8 cellular contexts compared by ENCODE assay signal in genomic region chr5:67010684-67011409, GRCh38.
DNase-seq lines count a peak whose midpoint lies in the region; TF ChIP-seq lines count a peak whose summit lies in the region.

No MANE protein-coding gene starts in this region.

- H3K27ac ChIP-seq in BLaER1 treated with 17β-estradiol and CSF1 and Interleukin-3, amounts not matched to agents 10 nM and 100 nM = no peak overlapping the region; a peak in 2 of 22 replicates
- peak overlapping the region; percentile 87 for H3K27ac ChIP-seq in osteoblast (ENCODE audit: low read depth, low read length)

- H3K27me3 ChIP-seq in BLaER1 treated with 17β-estradiol and CSF1 and Interleukin-3, amounts not matched to agents 10 nM and 100 nM = no peaks in the 10 kb centered on the region
- H3K27me3 ChIP-seq in osteoblast (ENCODE audit: insufficient read depth, low read length) = no peaks in the 10 kb centered on the region

- TF ChIP-seq CTCF in osteoblast (IDR thresholded peaks at IDR 0.05; ENCODE audit: extremely low read depth, low read depth, low read length) = no peak

- H3K4me1 ChIP-seq in BLaER1 treated with 17β-estradiol and CSF1 and Interleukin-3, amounts not matched to agents 10 nM and 100 nM = peaks cover 12 to 34% (median 28%) of the 10 kb centered on the region in 10 experiments
- peaks cover 48% of the 10 kb centered on the region for H3K4me1 ChIP-seq in osteoblast (ENCODE audit: insufficient read depth, low read length)

- no peaks in the 10 kb centered on the region for H3K36me3 ChIP-seq in BLaER1 treated with 17β-estradiol and CSF1 and Interleukin-3, amounts not matched to agents 10 nM and 100 nM
- H3K36me3 ChIP-seq in osteoblast (ENCODE audit: insufficient read depth, low read length) = no peaks in the 10 kb centered on the region

- no peaks in the 10 kb centered on the region for H3K9me3 ChIP-seq in BLaER1 treated with 17β-estradiol and CSF1 and Interleukin-3, amounts not matched to agents 10 nM and 100 nM (replicated peaks in 1 of 11)
- no peaks in the 10 kb centered on the region for H3K9me3 ChIP-seq in osteoblast (ENCODE audit: low read depth, low read length)

- peak overlapping the region; percentile 5 to 70 (median 43); a peak in 20 of 22 replicates for H3K4me2 ChIP-seq in BLaER1 treated with 17β-estradiol and CSF1 and Interleukin-3, amounts not matched to agents 10 nM and 100 nM
- H3K4me2 ChIP-seq in osteoblast (ENCODE audit: insufficient read depth, low read length) = peak overlapping the region; percentile 77

- no peaks in the 10 kb centered on the region for H4K20me1 ChIP-seq in BLaER1 treated with 17β-estradiol and CSF1 and Interleukin-3, amounts not matched to agents 10 nM and 100 nM
- H4K20me1 ChIP-seq in osteoblast (ENCODE audit: insufficient read depth, low read length) = no peaks in the 10 kb centered on the region

- DNase-seq in M059J (ENCODE audit: low read depth) (peak; percentile 94), dermis microvascular lymphatic vessel endothelial cell (ENCODE audit: low read depth in 2 of 2) (peak; percentile 54 to 95), osteoblast (ENCODE audit: insufficient read length, low spot score, missing footprints) (peak; percentile 66), NCI-H510A treated with DMSO at 0.1 percent for 48 hours (lab: John Stamatoyannopoulos, UW) (no peak), NCI-H82 (lab: John Stamatoyannopoulos, UW) (no peak), NOMO-1 treated with dmso at 0.1 percent for 144 hours (lab: John Stamatoyannopoulos, UW; ENCODE audit: unreplicated experiment) (no peak), putamen (ENCODE audit: low spot score) (no peak)

- H3K9ac ChIP-seq in BLaER1 treated with 17β-estradiol and CSF1 and Interleukin-3, amounts not matched to agents 10 nM and 100 nM = no peak overlapping the region

- peaks cover 69% of the 10 kb centered on the region for H3K79me2 ChIP-seq in osteoblast (ENCODE audit: insufficient read depth, low read length)

- no peak overlapping the region for H3K4me3 ChIP-seq in BLaER1 treated with 17β-estradiol and CSF1 and Interleukin-3, amounts not matched to agents 10 nM and 100 nM
- H3K4me3 ChIP-seq in osteoblast (ENCODE audit: insufficient read depth, low read length) = peak overlapping the region; percentile 57

- H2AFZ ChIP-seq in osteoblast (ENCODE audit: low read length) = peak overlapping the region; percentile 92

Comparison
In these comparisons a context has a peak if more than half of its experiments do, and no peak if none do; other contexts are left out.
1. DNase-seq: peak in M059J (single experiment), dermis microvascular lymphatic vessel endothelial cell (2 of 2) and osteoblast (single experiment); none in NCI-H510A treated with DMSO at 0.1 percent for 48 hours (single experiment), NCI-H82 (single experiment), NOMO-1 treated with dmso at 0.1 percent for 144 hours (single experiment) and putamen (single experiment).